10 cellular contexts compared by ENCODE assay signal in the genomic region with DNA sequence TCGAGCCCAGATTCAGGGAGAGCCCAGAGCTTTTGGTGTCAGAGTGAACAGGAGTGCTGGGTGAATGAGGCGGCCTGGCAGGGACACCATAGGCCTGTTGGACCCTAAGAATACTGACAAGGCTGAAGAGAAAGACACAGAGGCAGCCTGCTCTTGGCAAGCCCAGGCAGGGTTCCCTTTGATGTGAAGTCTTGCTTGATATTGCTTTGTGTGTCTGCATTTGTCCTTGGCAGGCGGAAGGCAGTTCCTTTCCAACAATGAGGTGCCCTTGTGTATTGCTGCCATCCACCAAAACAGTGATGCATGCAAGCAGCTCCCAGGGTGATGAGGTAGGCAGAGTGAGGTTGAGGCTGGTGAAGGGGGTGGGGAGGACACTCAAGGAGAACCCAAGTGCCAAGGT.
DNase-seq lines count a peak whose midpoint lies in the region; ATAC-seq and TF ChIP-seq lines count a peak whose summit lies in the region.
"Had no signal": no experiment of that assay in that cellular context is flagged by ENCODE, and none has a peak within 500 bp of the region (broad histone marks: within the 10 kb centered on the region; RNA-seq: fewer than 3 reads in every experiment).

No MANE protein-coding gene starts in this region.

- H3K9me3 ChIP-seq in esophagus squamous epithelium (no peaks in the 10 kb centered on the region), muscle layer of duodenum (ENCODE audit: control insufficient read depth in 1 of 2, low read length in 2 of 2) (no peaks in the 10 kb centered on the region)

- intact Hi-C loops in esophagus squamous epithelium (cut with DNase I): no loop called here

- no peaks in the 10 kb centered on the region for H3K36me3 ChIP-seq in esophagus squamous epithelium
- H3K36me3 ChIP-seq in muscle layer of duodenum (ENCODE audit: control insufficient read depth in 1 of 2, insufficient read depth in 2 of 2, low read length in 2 of 2): no peaks in the 10 kb centered on the region

- no peak overlapping the region for H3K4me3 ChIP-seq in esophagus squamous epithelium
- no peak overlapping the region for H3K4me3 ChIP-seq in muscle layer of duodenum (ENCODE audit: low read depth in 1 of 2, low read length in 2 of 2)

- ATAC-seq in HG02884 (IDR thresholded peaks at IDR 0.05; ENCODE audit: unreplicated experiment) (no peak), HG03457 (IDR thresholded peaks at IDR 0.05; ENCODE audit: unreplicated experiment) (no peak)
- ATAC-seq: activated T-helper 17 cell treated with anti-CD3 and anti-CD28 coated beads, Interleukin-2, amount 50 U/mL, for 72 hours; stimulated activated naive B cell treated with anti-CD40 and anti-IgM and Interleukin-4, amounts not matched to agents 10 μg/mL and 1 μg/mL and 100 μg/mL, for 72 hours had no signal

- no peak for TF ChIP-seq POLR2A in esophagus squamous epithelium (IDR thresholded peaks at IDR 0.05)

- 28 to 36% methylated on average over 2 to 3 of the region's 3 CpGs for WGBS in esophagus squamous epithelium, 2 donors

- peaks cover 17 to 52% (median 38%) of the 10 kb centered on the region in 3 donors for H3K4me1 ChIP-seq in esophagus squamous epithelium
- H3K4me1 ChIP-seq in muscle layer of duodenum (ENCODE audit: control insufficient read depth in 1 of 2, insufficient read depth in 2 of 2, low read length in 2 of 2): peaks cover 12 to 22% of the 10 kb centered on the region in 2 donors

- no peak for TF ChIP-seq CTCF in esophagus squamous epithelium (IDR thresholded peaks at IDR 0.05)

- H3K27me3 ChIP-seq in esophagus squamous epithelium: no peaks in the 10 kb centered on the region
- no peaks in the 10 kb centered on the region for H3K27me3 ChIP-seq in muscle layer of duodenum (ENCODE audit: low read depth, low read length)

- DNase-seq in NCI-H446 (lab: John Stamatoyannopoulos, UW): peak; percentile 94 to 98
- no peak for DNase-seq in esophagus squamous epithelium (lab: John Stamatoyannopoulos, UW)
- DNase-seq in superior temporal gyrus (ENCODE audit: extremely low spot score): peak; percentile 52
- no peak for DNase-seq in central memory CD4-positive, alpha-beta T cell
- DNase-seq in stimulated activated CD4-positive, alpha-beta T cell treated with anti-CD3 and anti-CD28 coated beads, Interleukin-12 subunit alpha, Interleukin-12 subunit beta, amount 100 ng/mL, for 4 hours: no peak
- DNase-seq: stimulated activated naive B cell treated with anti-CD40 and anti-IgM and Interleukin-4, amounts not matched to agents 10 μg/mL and 1 μg/mL and 100 μg/mL, for 72 hours had no signal

- H3K27ac ChIP-seq in esophagus squamous epithelium (peak overlapping the region; percentile 70 to 84 (median 80)), muscle layer of duodenum (ENCODE audit: low read length) (peak overlapping the region; percentile 73)

Comparison
In these comparisons a context has a peak if more than half of its experiments do, and no peak if none do; other contexts are left out.
1. DNase-seq: peak in NCI-H446 (2 of 2) and superior temporal gyrus (single experiment); none in esophagus squamous epithelium (single experiment), central memory CD4-positive, alpha-beta T cell (single experiment) and stimulated activated CD4-positive, alpha-beta T cell treated with anti-CD3 and anti-CD28 coated beads, Interleukin-12 subunit alpha, Interleukin-12 subunit beta, amount 100 ng/mL, for 4 hours (single experiment).